Comparison of ENCODE assay signal across 18 cellular contexts in the genomic region with DNA sequence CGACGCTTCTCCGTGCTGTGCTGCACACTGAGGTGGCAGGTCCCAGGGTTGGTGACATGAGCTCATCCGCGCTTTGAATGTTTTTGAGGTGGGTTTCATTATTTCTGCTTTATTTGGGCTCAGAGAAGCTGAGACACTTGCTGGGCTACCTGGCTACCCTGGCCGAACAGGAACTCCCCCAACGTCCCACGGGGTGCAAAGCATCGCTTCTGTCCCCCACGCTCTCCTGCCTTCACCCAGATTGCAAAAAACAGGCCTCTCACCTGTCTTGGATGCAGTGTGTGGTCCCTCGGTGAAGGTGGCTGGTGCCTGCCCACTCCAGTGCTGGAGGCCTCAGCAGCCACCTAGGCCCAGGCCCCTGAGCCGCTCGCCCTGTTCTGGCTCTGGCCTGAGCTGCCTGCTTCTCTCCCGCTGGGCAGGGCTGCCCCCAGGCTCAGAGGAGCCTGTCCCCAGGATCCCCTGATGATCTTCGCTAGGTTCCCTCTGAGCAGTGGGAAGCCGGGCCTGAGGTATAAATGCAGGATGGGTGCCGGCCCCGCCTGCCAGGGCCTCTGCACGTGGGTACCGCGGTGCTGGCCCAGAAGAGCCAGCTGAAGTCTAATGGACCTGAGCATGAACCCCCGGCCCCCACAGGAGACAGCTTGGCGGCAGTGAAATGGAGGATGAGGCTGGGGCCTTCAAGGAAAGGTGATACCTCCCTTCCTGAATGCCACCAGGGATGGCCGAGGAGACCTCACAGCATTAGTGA. TPM values are rescaled to one million over a fixed set of nuclear protein-coding genes. Genes with fewer than 3 reads are reported as not detected.
"Had no signal": no experiment of that assay in that cellular context is flagged by ENCODE, and none has a peak within 500 bp of the region (broad histone marks: within the 10 kb centered on the region; RNA-seq: fewer than 3 reads in every experiment).

No MANE protein-coding gene starts in this region.

- H3K36me3 ChIP-seq: breast epithelium, gastroesophageal sphincter had no signal

- DNase-seq: activated CD4-positive, alpha-beta T cell treated with anti-CD3 and anti-CD28 coated beads, Interleukin-2, amount 50 U/mL, for 4 hours; activated naive CD8-positive, alpha-beta T cell treated with anti-CD3 and anti-CD28 coated beads, Interleukin-2, amount 10 ng/mL, durations not matched to agents 7 days and 5 days; activated T-cell treated with anti-CD3 and anti-CD28 coated beads, Interleukin-2, amount 50 U/mL, for 48 hours; anterior cingulate cortex; effector CD8-positive, alpha-beta T cell; natural killer cell; occipital lobe; SIG-M5; stimulated activated CD4-positive, alpha-beta T cell treated with anti-CD3 and anti-CD28 coated beads, Interleukin-15, amount 100 ng/mL, for 24 hours; stimulated activated CD4-positive, alpha-beta T cell treated with anti-CD3 and anti-CD28 coated beads, Interleukin-4, amount 100 ng/mL, for 4 hours; stimulated activated naive CD8-positive, alpha-beta T cell treated with anti-CD3 and anti-CD28 coated beads, Interleukin-15, amount 100 ng/mL, for 72 hours; T-helper 2 cell had no signal

- H3K36me3 Mint-ChIP-seq: activated naive CD8-positive, alpha-beta T cell treated with anti-CD3 and anti-CD28 coated beads, Interleukin-2, amount 10 ng/mL, durations not matched to agents 7 days and 5 days; natural killer cell had no signal

- H3K27ac ChIP-seq: epithelial cell of prostate had no signal

- H3K4me1 Mint-ChIP-seq: activated naive CD8-positive, alpha-beta T cell treated with anti-CD3 and anti-CD28 coated beads, Interleukin-2, amount 10 ng/mL, durations not matched to agents 7 days and 5 days; stimulated activated naive CD8-positive, alpha-beta T cell treated with anti-CD3 and anti-CD28 coated beads, Interleukin-15, amount 100 ng/mL, for 72 hours had no signal

- H3K9me3 ChIP-seq: breast epithelium, gastroesophageal sphincter had no signal

- ATAC-seq: gastroesophageal sphincter; natural killer cell; stimulated activated naive CD8-positive, alpha-beta T cell treated with anti-CD3 and anti-CD28 coated beads, Interleukin-15, amount 100 ng/mL, for 72 hours had no signal

- H3K4me3 Mint-ChIP-seq: activated naive CD8-positive, alpha-beta T cell treated with anti-CD3 and anti-CD28 coated beads, Interleukin-2, amount 10 ng/mL, durations not matched to agents 7 days and 5 days; natural killer cell; stimulated activated naive CD8-positive, alpha-beta T cell treated with anti-CD3 and anti-CD28 coated beads, Interleukin-15, amount 100 ng/mL, for 72 hours had no signal

- H3K9me3 Mint-ChIP-seq: activated naive CD8-positive, alpha-beta T cell treated with anti-CD3 and anti-CD28 coated beads, Interleukin-2, amount 10 ng/mL, durations not matched to agents 7 days and 5 days; natural killer cell; stimulated activated naive CD8-positive, alpha-beta T cell treated with anti-CD3 and anti-CD28 coated beads, Interleukin-15, amount 100 ng/mL, for 72 hours had no signal

- H3K4me3 ChIP-seq: breast epithelium, gastroesophageal sphincter, lung had no signal

- H3K27ac Mint-ChIP-seq: activated naive CD8-positive, alpha-beta T cell treated with anti-CD3 and anti-CD28 coated beads, Interleukin-2, amount 10 ng/mL, durations not matched to agents 7 days and 5 days; natural killer cell had no signal

- H3K27me3 ChIP-seq: breast epithelium had no signal

- H3K4me1 ChIP-seq: breast epithelium had no signal

RNA-seq across cellular contexts. Expression of gene MRGPRD, which starts 15.8 kb away (rescaled TPM):
- total RNA-seq: activated naive CD8-positive, alpha-beta T cell treated with anti-CD3 and anti-CD28 coated beads, Interleukin-2, amount 10 ng/mL, durations not matched to agents 7 days and 5 days; breast epithelium; kidney epithelial cell; lung; mononuclear cell; natural killer cell; occipital lobe had no signal
- polyA plus RNA-seq: lung had no signal

RNA-seq across cellular contexts. Expression of gene MRGPRF, which starts 16.5 kb away (rescaled TPM):
- total RNA-seq: activated naive CD8-positive, alpha-beta T cell treated with anti-CD3 and anti-CD28 coated beads, Interleukin-2, amount 10 ng/mL, durations not matched to agents 7 days and 5 days; natural killer cell had no signal
